ENCODE assay signal across 8 cellular contexts in the genomic region with DNA sequence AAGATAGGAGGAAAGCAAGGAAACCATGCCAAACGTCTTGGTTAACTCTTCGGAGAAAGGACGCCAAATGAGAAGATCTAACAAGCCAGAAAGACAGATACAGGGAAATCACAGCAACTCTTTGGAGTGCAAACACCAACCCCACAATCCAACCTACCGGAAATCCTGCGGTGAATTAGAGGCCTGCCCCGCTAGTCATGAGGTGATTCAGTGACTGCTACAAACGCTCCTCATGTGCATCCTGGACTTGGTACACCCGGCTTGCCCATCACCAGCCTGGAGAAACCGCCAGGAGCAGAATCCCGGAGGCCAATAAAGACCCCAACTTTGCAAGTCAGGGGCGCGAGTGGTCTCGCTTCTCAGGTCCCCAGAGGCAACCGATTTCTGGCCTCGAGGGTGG. TPM values are rescaled to one million over a fixed set of nuclear protein-coding genes. Genes with fewer than 3 reads are reported as not detected.
DNase-seq lines count a peak whose midpoint lies in the region; ATAC-seq and TF ChIP-seq lines count a peak whose summit lies in the region.
"Not testable (repeated sequence)": the region's sequence is repeated elsewhere in the genome, so short reads cannot be mapped to it uniquely, and the experiment has no call there.

No MANE protein-coding gene starts in this region.

- not testable (repeated sequence) for H3K9me3 Mint-ChIP-seq in T-cell; activated naive CD4-positive, alpha-beta T cell treated with anti-CD3 and anti-CD28 coated beads, Interleukin-2, amount 50 U/mL, for 72 hours

- TF ChIP-seq RAD21 in liver (IDR thresholded peaks at IDR 0.05) = not testable (repeated sequence)

- TF ChIP-seq POLR2A in uterus (IDR thresholded peaks at IDR 0.05) = not testable (repeated sequence)

- not testable (repeated sequence) for H3K36me3 Mint-ChIP-seq in T-cell; activated naive CD4-positive, alpha-beta T cell treated with anti-CD3 and anti-CD28 coated beads, Interleukin-2, amount 50 U/mL, for 72 hours

- ATAC-seq in GM18502 (IDR thresholded peaks at IDR 0.05; ENCODE audit: poor library complexity, unreplicated experiment) = peak; percentile 46
- ATAC-seq in HG03342 (IDR thresholded peaks at IDR 0.05; ENCODE audit: unreplicated experiment) = peak; percentile 32
- ATAC-seq in T-cell (replicated peaks in 1 of 4) = peak; percentile 47 to 50 (median 49)
- ATAC-seq in activated naive CD4-positive, alpha-beta T cell treated with anti-CD3 and anti-CD28 coated beads, Interleukin-2, amount 50 U/mL, for 72 hours = peak; percentile 48 to 79
- ATAC-seq in sciatic nerve = peak; percentile 77

- peak in 11 of 34 experiments; percentile 1 to 16 (median 6) for DNase-seq in T-cell
- not testable (repeated sequence) for DNase-seq in activated naive CD4-positive, alpha-beta T cell treated with anti-CD3 and anti-CD28 coated beads, Interleukin-2, amount 50 U/mL, for 72 hours (ENCODE audit: low spot score in 2 of 2); epithelial cell of proximal tubule (ENCODE audit: low read depth); sciatic nerve (ENCODE audit: low spot score); uterus

- TF ChIP-seq CTCF in epithelial cell of proximal tubule (conservative IDR thresholded peaks at IDR 0.05; ENCODE audit: low read depth, low read length); liver (IDR thresholded peaks at IDR 0.05; ENCODE audit: low read depth, low read length, missing input control); uterus (IDR thresholded peaks at IDR 0.05): not testable (repeated sequence)

- CTCF ChIA-PET in T-cell (lab: Charles Lee) = not testable (repeated sequence)

- peak overlapping the region; percentile 84 to 96 (median 90) for H3K4me3 Mint-ChIP-seq in T-cell

- H3K36me3 ChIP-seq in liver (ENCODE audit: control insufficient read depth in 4 of 4, insufficient read depth in 3 of 4, low read depth in 1 of 4, low read length in 3 of 4); uterus: not testable (repeated sequence)

- H3K27me3 Mint-ChIP-seq in T-cell = not testable (repeated sequence)

- H3K27me3 ChIP-seq in liver (ENCODE audit: control insufficient read depth in 4 of 4, insufficient read depth in 4 of 4, low read length in 3 of 4); uterus: not testable (repeated sequence)

- H3K27ac Mint-ChIP-seq in T-cell = not testable (repeated sequence)
- H3K27ac Mint-ChIP-seq in activated naive CD4-positive, alpha-beta T cell treated with anti-CD3 and anti-CD28 coated beads, Interleukin-2, amount 50 U/mL, for 72 hours = peak overlapping the region in 1 of 2 donors; percentile 88

- not testable (repeated sequence) for H3K9me3 ChIP-seq in liver (ENCODE audit: control insufficient read depth in 4 of 4, low read length in 3 of 4); uterus

- 3% methylated on average over 7 of the region's 15 CpGs for WGBS in liver

- peak overlapping the region; percentile 59 for H3K4me3 ChIP-seq in epithelial cell of proximal tubule (ENCODE audit: low read depth, low read length)
- peak overlapping the region in 2 of 3 donors; percentile 40 to 52 for H3K4me3 ChIP-seq in liver (ENCODE audit: low read depth in 1 of 3, low read length in 3 of 3)
- H3K4me3 ChIP-seq in uterus = peak overlapping the region; percentile 58 to 68

- POLR2A ChIA-PET in T-cell (lab: Charles Lee) = not testable (repeated sequence)

- H3K4me1 ChIP-seq in liver (ENCODE audit: control insufficient read depth in 4 of 4, insufficient read depth in 4 of 4, low read length in 3 of 4); uterus: not testable (repeated sequence)

- intact Hi-C loops in sciatic nerve (cut with DNase I); uterus (cut with DNase I; ENCODE audit: low total_unique reads): not testable (repeated sequence)

- H3K4me1 Mint-ChIP-seq in T-cell = not testable (repeated sequence)

- not testable (repeated sequence) for H3K9ac ChIP-seq in liver (ENCODE audit: low read depth in 1 of 2, low read length in 2 of 2)

- not testable (repeated sequence) for H3K27ac ChIP-seq in liver (ENCODE audit: low read depth in 1 of 2, low read length in 2 of 2)
- peak overlapping the region; percentile 72 to 83 for H3K27ac ChIP-seq in uterus

RNA-seq across cellular contexts. Expression of a gene that starts 0.8 kb away (rescaled TPM):
- total RNA-seq in T-cell (100 to 1,000 TPM in 4 of 5 donors, 10 to 100 TPM in 1; 84.7 to 178 (median 149) TPM), epithelial cell of proximal tubule (11.9 and 13.7 TPM in 2 replicates), liver (10 to 100 TPM; 10.6 to 36.8 TPM), sciatic nerve (50.8 TPM), uterus (10 to 100 TPM in 3 of 4 donors, 1 to 10 TPM in 1; 8.5 to 57.0 (median 32.4) TPM)
- total RNA-seq in activated naive CD4-positive, alpha-beta T cell treated with anti-CD3 and anti-CD28 coated beads, Interleukin-2, amount 50 U/mL, for 72 hours = 10 to 100 TPM; 41.4 to 55.9 TPM
- 10 to 100 TPM in 1 of 2 donors, 1 to 10 TPM in 1; 8.3 to 19.3 TPM for polyA plus RNA-seq in liver
